In genomic region chrX:43566170-43566569, GRCh38 we compare ENCODE assay signal across 20 cellular contexts.
DNase-seq lines count a peak whose midpoint lies in the region; ATAC-seq, FAIRE-seq and TF ChIP-seq lines count a peak whose summit lies in the region.
"Had no signal": no experiment of that assay in that cellular context is flagged by ENCODE, and none has a peak within 500 bp of the region (broad histone marks: within the 10 kb centered on the region; RNA-seq: fewer than 3 reads in every experiment).

No MANE protein-coding gene starts in this region.

- H3K27ac Mint-ChIP-seq in mesothelial cell of epicardium, result no peak overlapping the region
- H3K27ac Mint-ChIP-seq: CD4-positive, alpha-beta T cell; H9 had no signal

- peaks cover 0 to 20% (median 9%) of the 10 kb centered on the region in 3 donors for H3K4me1 ChIP-seq in esophagus squamous epithelium
- no peaks in the 10 kb centered on the region for H3K4me1 ChIP-seq in small intestine (ENCODE audit: control insufficient read depth in 2 of 2, insufficient read depth in 1 of 2, low read depth in 1 of 2, low read length in 1 of 2)
- H3K4me1 ChIP-seq: A549 had no signal

- H3K36me3 ChIP-seq in bronchial epithelial cell (ENCODE audit: control insufficient read depth, insufficient read depth, low read length) (no peaks in the 10 kb centered on the region), esophagus squamous epithelium (no peaks in the 10 kb centered on the region), small intestine (ENCODE audit: control insufficient read depth in 2 of 2, insufficient read depth in 2 of 2, low read length in 2 of 2) (no peaks in the 10 kb centered on the region)

- H3K4me3 Mint-ChIP-seq in mesothelial cell of epicardium, result no peak overlapping the region
- H3K4me3 Mint-ChIP-seq: CD4-positive, alpha-beta T cell; H9 had no signal

- no peak for TF ChIP-seq CTCF in bronchial epithelial cell (IDR thresholded peaks at IDR 0.05; ENCODE audit: insufficient read depth, low read length, severe bottlenecking)
- TF ChIP-seq CTCF in esophagus squamous epithelium (IDR thresholded peaks at IDR 0.05), result no peak
- no peak for TF ChIP-seq CTCF in mesothelial cell of epicardium (IDR thresholded peaks at IDR 0.05; ENCODE audit: unreplicated experiment)

- no peaks in the 10 kb centered on the region for H3K27me3 Mint-ChIP-seq in mesothelial cell of epicardium (ENCODE audit: low read depth)
- H3K27me3 Mint-ChIP-seq: CD4-positive, alpha-beta T cell had no signal

- intact Hi-C loops in esophagus squamous epithelium (cut with DNase I), result loop anchor here (10.0 kb wide), 1 partner anchor 89 kb away; the partner anchor contains the start of gene MAOA

- peaks cover 4% of the 10 kb centered on the region for H3K4me1 Mint-ChIP-seq in mesothelial cell of epicardium

- no peaks in the 10 kb centered on the region for H3K9me3 ChIP-seq in esophagus squamous epithelium
- no peaks in the 10 kb centered on the region for H3K9me3 ChIP-seq in small intestine (ENCODE audit: control insufficient read depth, low read depth)
- H3K9me3 ChIP-seq: A549, Caco-2 had no signal

- no peak for FAIRE-seq in bronchial epithelial cell (lab: Jason Lieb, UNC)
- peak; percentile 30 for FAIRE-seq in small intestine (lab: Jason Lieb, UNC)
- FAIRE-seq: D721Med, GM19239, H1 had no signal

- no peak for ATAC-seq in GM18873 (IDR thresholded peaks at IDR 0.05; ENCODE audit: low FRiP score, unreplicated experiment)
- ATAC-seq: A549 had no signal

- H3K36me3 Mint-ChIP-seq in mesothelial cell of epicardium, result no peaks in the 10 kb centered on the region

- no peak overlapping the region for H3K4me3 ChIP-seq in bronchial epithelial cell (ENCODE audit: low read depth, low read length)
- H3K4me3 ChIP-seq in esophagus squamous epithelium, result no peak overlapping the region
- H3K4me3 ChIP-seq in small intestine (ENCODE audit: low read depth in 1 of 2, low read length in 2 of 2), result no peak overlapping the region
- H3K4me3 ChIP-seq: A549 had no signal

- H3K27me3 ChIP-seq in bronchial epithelial cell (ENCODE audit: control insufficient read depth, insufficient read depth, low read length), result no peaks in the 10 kb centered on the region
- H3K27me3 ChIP-seq in esophagus squamous epithelium, result no peaks in the 10 kb centered on the region
- no peaks in the 10 kb centered on the region for H3K27me3 ChIP-seq in small intestine (ENCODE audit: control insufficient read depth in 2 of 2, insufficient read depth in 2 of 2, low read length in 2 of 2)

- DNase-seq in SIG-M5 treated with dmso at 0.1 percent for 504 hours (lab: John Stamatoyannopoulos, UW; ENCODE audit: unreplicated experiment), result peak; percentile 43
- DNase-seq in SIG-M5 (lab: John Stamatoyannopoulos, UW), result no peak
- DNase-seq in bronchial epithelial cell (ENCODE audit: low read depth), result peak; percentile 73
- no peak for DNase-seq in esophagus squamous epithelium (lab: John Stamatoyannopoulos, UW)
- no peak for DNase-seq in small intestine
- DNase-seq in mesothelial cell of epicardium (ENCODE audit: low spot score in 2 of 2, unreplicated experiment in 2 of 2), result no peak
- DNase-seq in NCI-H510A (lab: John Stamatoyannopoulos, UW), result no peak
- DNase-seq: AML-193; Caco-2; CD4-positive, alpha-beta T cell; DMS79 treated with DMSO at 0.1 percent for 48 hours; GF-D8; H9 had no signal

- H3K27ac ChIP-seq in esophagus squamous epithelium, result peak overlapping the region in 3 of 4 donors; percentile 39 to 60 (median 47)
- H3K27ac ChIP-seq in small intestine (ENCODE audit: low read depth in 1 of 2, low read length in 1 of 2), result no peak overlapping the region
- H3K27ac ChIP-seq: 22Rv1, A549, C4-2B had no signal

- H3K9me3 Mint-ChIP-seq in mesothelial cell of epicardium, result peaks cover 40% of the 10 kb centered on the region
- H3K9me3 Mint-ChIP-seq: CD4-positive, alpha-beta T cell had no signal

- no peak for TF ChIP-seq POLR2A in esophagus squamous epithelium (IDR thresholded peaks at IDR 0.05)

Comparison
In these comparisons a context has a peak if more than half of its experiments do, and no peak if none do; other contexts are left out.
1. DNase-seq: peak in SIG-M5 treated with dmso at 0.1 percent for 504 hours (single experiment) and bronchial epithelial cell (single experiment); none in SIG-M5 (single experiment), esophagus squamous epithelium (single experiment), small intestine (single experiment), mesothelial cell of epicardium (0 of 2) and NCI-H510A (single experiment).
2. H3K27ac ChIP-seq: peak in esophagus squamous epithelium (3 of 4); none in small intestine (0 of 2).